12 cellular contexts compared by ENCODE assay signal in genomic region chr20:62550087-62550565, GRCh38.
A peak's percentile ranks its signal among the peaks of the same experiment; 100 is the strongest.
DNase-seq lines count a peak whose midpoint lies in the region; ATAC-seq and TF ChIP-seq lines count a peak whose summit lies in the region.
"Had no signal": no experiment of that assay in that cellular context is flagged by ENCODE, and none has a peak within 500 bp of the region (broad histone marks: within the 10 kb centered on the region; RNA-seq: fewer than 3 reads in every experiment).

No MANE protein-coding gene starts in this region.

- peaks cover 5 to 14% (median 9%) of the 10 kb centered on the region in 4 donors for H3K4me1 Mint-ChIP-seq in naive thymus-derived CD8-positive, alpha-beta T cell

- intact Hi-C loops in Panc1 (cut with micrococcal nuclease; ENCODE audit: unreplicated experiment), result no loop called here
- intact Hi-C loops in transverse colon (cut with DNase I; ENCODE audit: low total_unique reads), result no loop called here

- POLR2A ChIA-PET in Panc1 (lab: Charles Lee), result interaction anchor here (0.6 kb wide), 1 partner anchor 71 kb away, joined by 3 read pairs; no protein-coding TSS in a partner anchor
- POLR2A ChIA-PET in naive thymus-derived CD8-positive, alpha-beta T cell (lab: Charles Lee), result no interaction called here

- CTCF ChIA-PET in Panc1 (lab: Charles Lee), result interaction anchor here (1.8 kb wide), 1 partner anchor 67 kb away, joined by 5 read pairs; no protein-coding TSS in a partner anchor

- 9% methylated on average over 21 of the region's 29 CpGs; no CpG with 5 or more reads in 1 of the 2 donors for WGBS in transverse colon (ENCODE audit: low coverage in 1 of 2), 2 donors

- no peaks in the 10 kb centered on the region for H3K9me3 ChIP-seq in Panc1 (ENCODE audit: control insufficient read depth, insufficient read depth, low read depth, low read length)
- H3K9me3 ChIP-seq in cardiac muscle cell (ENCODE audit: low read depth), result no peaks in the 10 kb centered on the region
- no peaks in the 10 kb centered on the region for H3K9me3 ChIP-seq in transverse colon

- peaks cover 0 to 2% (median 0%) of the 10 kb centered on the region in 3 donors for H3K36me3 Mint-ChIP-seq in naive thymus-derived CD8-positive, alpha-beta T cell
- H3K36me3 Mint-ChIP-seq: activated naive CD4-positive, alpha-beta T cell treated with anti-CD3 and anti-CD28 coated beads, Interleukin-2, amount 50 U/mL, for 24 hours; mesothelial cell of epicardium had no signal

- no TSS peak for BruUV-seq in Panc1 (replicated peaks; lab: Mats Ljungman, UMichigan)

- no peaks in the 10 kb centered on the region for H3K9me3 Mint-ChIP-seq in naive thymus-derived CD8-positive, alpha-beta T cell
- H3K9me3 Mint-ChIP-seq: activated naive CD4-positive, alpha-beta T cell treated with anti-CD3 and anti-CD28 coated beads, Interleukin-2, amount 50 U/mL, for 24 hours; dendritic cell treated with granulocyte-macrophage colony-stimulating factor and Interleukin-4, amounts not matched to agents 40 ng/mL and 50 ng/mL, for 4 days; HFFc6; mesothelial cell of epicardium had no signal

- H3K4me1 ChIP-seq in Panc1 (ENCODE audit: control insufficient read depth, insufficient read depth, low read length), result peaks cover 47% of the 10 kb centered on the region
- H3K4me1 ChIP-seq in cardiac muscle cell (ENCODE audit: low read depth), result peaks cover 52% of the 10 kb centered on the region
- H3K4me1 ChIP-seq in transverse colon, result peaks cover 0 to 20% (median 9%) of the 10 kb centered on the region in 4 donors

- peak overlapping the region; percentile 65 to 68 for H3K4me3 ChIP-seq in Panc1 (ENCODE audit: low read depth in 2 of 2, low read length in 2 of 2)
- peak overlapping the region; percentile 96 for H3K4me3 ChIP-seq in cardiac muscle cell
- H3K4me3 ChIP-seq in transverse colon, result peak overlapping the region in 3 of 4 donors; percentile 36 to 47 (median 45)

- TF ChIP-seq POLR2A in transverse colon (IDR thresholded peaks at IDR 0.05), result no peak

- ATAC-seq in Panc1, result peak; percentile 65
- ATAC-seq in naive thymus-derived CD8-positive, alpha-beta T cell, result no peak
- no peak for ATAC-seq in HG02970 (IDR thresholded peaks at IDR 0.05; ENCODE audit: low FRiP score, unreplicated experiment)

- DNase-seq in Panc1 (ENCODE audit: low read depth, low spot score), result no peak
- DNase-seq in cardiac muscle cell (ENCODE audit: low read depth in 1 of 2, low spot score in 1 of 2), result peak in 1 of 2 donors; percentile 94
- no peak for DNase-seq in naive thymus-derived CD8-positive, alpha-beta T cell
- no peak for DNase-seq in transverse colon
- DNase-seq in epidermal melanocyte (ENCODE audit: insufficient read length, low spot score), result no peak
- no peak for DNase-seq in T-helper 2 cell
- DNase-seq: HFFc6, NCI-H1694 treated with DMSO at 0.1 percent for 48 hours had no signal

- TF ChIP-seq EP300 in transverse colon (IDR thresholded peaks at IDR 0.05; ENCODE audit: low read depth), result no peak

- peaks cover 7 to 48% (median 21%) of the 10 kb centered on the region in 5 donors for H3K27me3 Mint-ChIP-seq in naive thymus-derived CD8-positive, alpha-beta T cell

- H3K27ac ChIP-seq in Panc1 (ENCODE audit: low read length) (peak overlapping the region; percentile 82; the same call in 1 of the 2 replicates), cardiac muscle cell (peak overlapping the region; percentile 99), transverse colon (peak overlapping the region; percentile 69 to 92 (median 82))

- H3K27me3 ChIP-seq in Panc1 (ENCODE audit: control insufficient read depth, insufficient read depth, low read length) (no peaks in the 10 kb centered on the region), cardiac muscle cell (no peaks in the 10 kb centered on the region), transverse colon (peaks cover 78% of the 10 kb centered on the region)

- H3K36me3 ChIP-seq in Panc1 (ENCODE audit: control insufficient read depth, insufficient read depth, low read length) (no peaks in the 10 kb centered on the region), cardiac muscle cell (no peaks in the 10 kb centered on the region), transverse colon (no peaks in the 10 kb centered on the region)

- H3K27ac Mint-ChIP-seq in naive thymus-derived CD8-positive, alpha-beta T cell, result peak overlapping the region in 1 of 10 donors; percentile 95
- H3K27ac Mint-ChIP-seq: activated naive CD4-positive, alpha-beta T cell treated with anti-CD3 and anti-CD28 coated beads, Interleukin-2, amount 50 U/mL, for 24 hours; dendritic cell treated with granulocyte-macrophage colony-stimulating factor and Interleukin-4, amounts not matched to agents 40 ng/mL and 50 ng/mL, for 4 days; HFFc6 had no signal

- in situ Hi-C loops in Panc1 (cut with HindIII; ENCODE audit: low pct_unique_long_range_greater_than_20kb, low sequenced_read_pairs) (no loop called here), transverse colon (cut with MboI; ENCODE audit: low pct_ligation_motif_present in 1 of 4, low pct_unique_long_range_greater_than_20kb in 1 of 4, low sequenced_read_pairs in 3 of 4) (no loop called here)

- H3K4me3 Mint-ChIP-seq in naive thymus-derived CD8-positive, alpha-beta T cell, result peak overlapping the region in 7 of 10 donors; percentile 72 to 94 (median 81)

- TF ChIP-seq CTCF in Panc1 (IDR thresholded peaks at IDR 0.05) (no peak), cardiac muscle cell (IDR thresholded peaks at IDR 0.05; ENCODE audit: low read depth, low read length) (no peak), transverse colon (IDR thresholded peaks at IDR 0.05) (no peak)

Comparison
In these comparisons a context has a peak if more than half of its experiments do, and no peak if none do; other contexts are left out.
1. H3K4me3 ChIP-seq: peak in every context shown above with its lines; median percentile 96 in cardiac muscle cell; 66 in Panc1; 45 in transverse colon.